Comparison of ENCODE assay signal across 1 cellular context in genomic region chr17:43769426-43769825, GRCh38.
TF ChIP-seq lines count a peak whose summit lies in the region.

No MANE protein-coding gene starts in this region.

TF ChIP-seq in HepG2, 621 proteins besides CTCF, POLR2A, EP300 and RAD21:
- TF ChIP-seq DZIP1 (CRISPR knock-in tag; IDR thresholded peaks at IDR 0.05) (0 out of 2 replicates have a peak, but pooled peaks have one; percentile 39), SIX4 (CRISPR knock-in tag; IDR thresholded peaks at IDR 0.05) (no peak), ZNF687 (CRISPR knock-in tag; IDR thresholded peaks at IDR 0.05) (0 out of 2 replicates have a peak, but pooled peaks have one; percentile 32), NRL (CRISPR knock-in tag; IDR thresholded peaks at IDR 0.05; ENCODE audit: borderline replicate concordance) (0 out of 2 replicates have a peak, but pooled peaks have one; percentile 30), TBP (CRISPR knock-in tag; IDR thresholded peaks at IDR 0.05) (no peak), ZBTB38 (CRISPR knock-in tag; IDR thresholded peaks at IDR 0.05) (0 out of 2 replicates have a peak, but pooled peaks have one; percentile 16), AGO2 (optimal IDR thresholded peaks at IDR 0.05; ENCODE audit: low read depth, low read length) (peak; percentile 66), ETS1 (CRISPR knock-in tag; IDR thresholded peaks at IDR 0.05) (no peak), ZSCAN25 (CRISPR knock-in tag; IDR thresholded peaks at IDR 0.05) (no peak), HNF4A (CRISPR knock-in tag; IDR thresholded peaks at IDR 0.05) (no peak)
